13 cellular contexts compared by ENCODE assay signal in the genomic region with DNA sequence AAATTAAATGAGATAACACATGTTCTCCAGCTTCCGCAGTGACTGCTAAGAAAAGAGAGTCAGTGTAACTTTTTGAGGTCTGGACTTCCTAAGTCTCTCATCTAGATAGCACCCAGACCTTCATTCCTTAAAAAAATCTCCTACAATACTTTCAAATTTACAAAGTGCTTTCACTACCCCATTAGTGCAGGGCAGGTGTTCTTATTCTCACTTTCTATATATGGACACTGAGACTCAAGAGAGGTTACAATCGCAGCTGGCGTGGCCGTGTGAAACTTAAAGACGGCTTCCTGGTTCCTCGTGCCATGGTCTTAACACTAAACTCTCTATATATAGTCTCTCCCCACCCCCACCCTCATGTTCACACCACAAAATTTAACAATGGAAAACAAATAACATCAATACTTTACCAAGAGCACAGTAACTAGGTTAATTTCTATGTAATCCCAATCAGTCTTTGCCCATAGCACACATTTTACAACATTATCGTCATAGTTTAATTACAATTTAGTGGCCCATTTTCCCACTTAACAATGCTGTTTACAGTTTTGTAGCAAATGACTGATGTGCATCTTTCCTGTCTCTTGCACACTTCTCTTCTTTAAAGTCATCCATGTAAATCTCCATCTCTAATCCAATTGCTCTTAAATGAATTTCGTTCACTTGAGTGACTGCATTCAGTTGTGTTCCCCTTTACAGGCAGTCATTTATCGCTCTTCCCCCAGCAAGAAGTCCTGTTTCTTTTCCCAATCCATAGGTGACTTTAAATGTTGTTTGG.
DNase-seq lines count a peak whose midpoint lies in the region; ATAC-seq and TF ChIP-seq lines count a peak whose summit lies in the region.
"Had no signal": no experiment of that assay in that cellular context is flagged by ENCODE, and none has a peak within 500 bp of the region (broad histone marks: within the 10 kb centered on the region; RNA-seq: fewer than 3 reads in every experiment).

No MANE protein-coding gene starts in this region.

- no peak overlapping the region for H3K27ac Mint-ChIP-seq in stimulated activated effector memory CD8-positive, alpha-beta T cell treated with anti-CD3 and anti-CD28 coated beads, Interleukin-12 subunit alpha, Interleukin-12 subunit beta, amount 100 ng/mL, for 72 hours
- H3K27ac Mint-ChIP-seq in endodermal cell, result no peak overlapping the region

- peak overlapping the region; percentile 37; the same call in 1 of the 2 replicates for H3K4me2 ChIP-seq in SK-N-SH
- peak overlapping the region; percentile 53 for H3K4me2 ChIP-seq in KMS-11

- no peaks in the 10 kb centered on the region for H3K9me3 Mint-ChIP-seq in stimulated activated effector memory CD8-positive, alpha-beta T cell treated with anti-CD3 and anti-CD28 coated beads, Interleukin-12 subunit alpha, Interleukin-12 subunit beta, amount 100 ng/mL, for 72 hours
- H3K9me3 Mint-ChIP-seq in endodermal cell, result no peaks in the 10 kb centered on the region
- H3K9me3 Mint-ChIP-seq: naive thymus-derived CD8-positive, alpha-beta T cell had no signal

- no peaks in the 10 kb centered on the region for H3K36me3 Mint-ChIP-seq in stimulated activated effector memory CD8-positive, alpha-beta T cell treated with anti-CD3 and anti-CD28 coated beads, Interleukin-12 subunit alpha, Interleukin-12 subunit beta, amount 100 ng/mL, for 72 hours
- no peaks in the 10 kb centered on the region for H3K36me3 Mint-ChIP-seq in endodermal cell (ENCODE audit: low read depth)
- H3K36me3 Mint-ChIP-seq: naive thymus-derived CD8-positive, alpha-beta T cell had no signal

- H3K79me2 ChIP-seq in SK-N-SH (ENCODE audit: insufficient read depth) (no peaks in the 10 kb centered on the region), KMS-11 (ENCODE audit: insufficient read depth, low read depth) (no peaks in the 10 kb centered on the region)

- POLR2A ChIA-PET in SK-N-SH (lab: Yijun Ruan, JAX), result no interaction called here

- H3K4me3 ChIP-seq in SK-N-SH (ENCODE audit: low read depth in 2 of 2, low read length in 1 of 2) (no peak overlapping the region), KMS-11 (IDR thresholded peaks at IDR 0.05; ENCODE audit: insufficient read depth, low read depth, low read length) (no peak overlapping the region), endodermal cell (ENCODE audit: low read length) (no peak overlapping the region)
- H3K4me3 ChIP-seq: gastrocnemius medialis had no signal

- CTCF ChIA-PET in SK-N-SH (lab: Yijun Ruan, JAX), result no interaction called here

- TF ChIP-seq CTCF in SK-N-SH (IDR thresholded peaks at IDR 0.05) (no peak), KMS-11 (conservative IDR thresholded peaks at IDR 0.05; ENCODE audit: low read depth, low read length) (no peak), endodermal cell (conservative IDR thresholded peaks at IDR 0.05) (no peak)

- TF ChIP-seq EP300 in SK-N-SH (IDR thresholded peaks at IDR 0.05; ENCODE audit: borderline replicate concordance in 1 of 2, low read depth in 1 of 2, low read length in 1 of 2), result no peak

- H3K4me1 ChIP-seq in SK-N-SH (ENCODE audit: control insufficient read depth in 1 of 2, insufficient read depth in 2 of 2, low read depth in 1 of 2, low read length in 1 of 2) (no peaks in the 10 kb centered on the region), KMS-11 (ENCODE audit: low read depth, poor library complexity, severe bottlenecking) (peaks cover 35% of the 10 kb centered on the region), endodermal cell (ENCODE audit: control insufficient read depth, insufficient read depth, low read length) (no peaks in the 10 kb centered on the region)
- H3K4me1 ChIP-seq: gastrocnemius medialis had no signal

- H3K36me3 ChIP-seq in SK-N-SH (replicated peaks in 1 of 2; ENCODE audit: control insufficient read depth in 1 of 2, insufficient read depth in 2 of 2, low read length in 1 of 2), result no peaks in the 10 kb centered on the region
- no peaks in the 10 kb centered on the region for H3K36me3 ChIP-seq in KMS-11 (ENCODE audit: insufficient read depth)
- no peaks in the 10 kb centered on the region for H3K36me3 ChIP-seq in endodermal cell (ENCODE audit: control insufficient read depth, insufficient read depth, low read length)
- H3K36me3 ChIP-seq: gastrocnemius medialis, WERI-Rb-1 had no signal

- H3K27ac ChIP-seq in SK-N-SH (ENCODE audit: low read depth in 2 of 2, low read length in 1 of 2) (0 out of 4 replicates have a peak overlapping the region, but pooled peaks of 1 of the 2 experiments have one; percentile 41), KMS-11 (peak overlapping the region; percentile 10; the same call in 1 of the 2 replicates), endodermal cell (ENCODE audit: low read depth, low read length) (no peak overlapping the region)
- H3K27ac ChIP-seq: 22Rv1, gastrocnemius medialis, WERI-Rb-1 had no signal

- no peak for TF ChIP-seq RAD21 in SK-N-SH (IDR thresholded peaks at IDR 0.05; ENCODE audit: low read length)

- peaks cover 9% of the 10 kb centered on the region for H3F3A ChIP-seq in SK-N-SH (replicated peaks; ENCODE audit: insufficient read depth)

- H3K27me3 ChIP-seq in SK-N-SH (ENCODE audit: insufficient read depth) (no peaks in the 10 kb centered on the region), KMS-11 (ENCODE audit: insufficient read depth, low read depth) (peaks cover 10% of the 10 kb centered on the region; the same call in 1 of the 2 replicates), endodermal cell (ENCODE audit: control insufficient read depth, insufficient read depth, low read length, poor library complexity, severe bottlenecking) (no peaks in the 10 kb centered on the region)
- H3K27me3 ChIP-seq: gastrocnemius medialis had no signal

- no peaks in the 10 kb centered on the region for H3K27me3 Mint-ChIP-seq in endodermal cell (ENCODE audit: insufficient read depth)

- H2AFZ ChIP-seq in SK-N-SH (ENCODE audit: low read depth) (0 out of 2 replicates have a peak overlapping the region, but pooled peaks have one; percentile 46), KMS-11 (ENCODE audit: low read depth) (peak overlapping the region; percentile 9; the same call in 1 of the 2 replicates)

- no peak for DNase-seq in SK-N-SH
- DNase-seq in stimulated activated effector memory CD8-positive, alpha-beta T cell treated with anti-CD3 and anti-CD28 coated beads, Interleukin-12 subunit alpha, Interleukin-12 subunit beta, amount 100 ng/mL, for 72 hours (ENCODE audit: low spot score in 2 of 2), result no peak
- DNase-seq in activated T-cell treated with anti-CD3 and anti-CD28 coated beads, Interleukin-2, amount 50 U/mL, for 1 hour, result no peak
- no peak for DNase-seq in endodermal cell
- no peak for DNase-seq in NK-92 (lab: John Stamatoyannopoulos, UW; ENCODE audit: unreplicated experiment)
- DNase-seq: gastrocnemius medialis; naive thymus-derived CD8-positive, alpha-beta T cell; NCI-H2029; WERI-Rb-1 had no signal

- 94% methylated on average over 9 of the region's 9 CpGs for WGBS in SK-N-SH (ENCODE audit: low lambda C conversion rate)
- WGBS in endodermal cell (ENCODE audit: insufficient coverage in 1 of 2, insufficient read length in 1 of 2), 2 experiments, result 92 to 94% methylated on average over 9 of the region's 9 CpGs

- ATAC-seq in SK-N-SH treated with all-trans-retinoic acid at 6 μM for 48 hours (no peak), HG02763 (IDR thresholded peaks at IDR 0.05; ENCODE audit: unreplicated experiment) (peak; percentile 79)
- peak; percentile 25 for ATAC-seq in stimulated activated effector memory CD8-positive, alpha-beta T cell treated with anti-CD3 and anti-CD28 coated beads, Interleukin-12 subunit alpha, Interleukin-12 subunit beta, amount 100 ng/mL, for 72 hours
- ATAC-seq: gastrocnemius medialis had no signal

- H3K9ac ChIP-seq in SK-N-SH (no peak overlapping the region), KMS-11 (no peak overlapping the region), endodermal cell (ENCODE audit: extremely low read depth, low read length, poor library complexity, severe bottlenecking) (no peak overlapping the region)

- H3K4me3 Mint-ChIP-seq in stimulated activated effector memory CD8-positive, alpha-beta T cell treated with anti-CD3 and anti-CD28 coated beads, Interleukin-12 subunit alpha, Interleukin-12 subunit beta, amount 100 ng/mL, for 72 hours, result no peak overlapping the region
- no peak overlapping the region for H3K4me3 Mint-ChIP-seq in endodermal cell

- H3K9me3 ChIP-seq in SK-N-SH (no peaks in the 10 kb centered on the region), endodermal cell (ENCODE audit: control insufficient read depth, low read length) (no peaks in the 10 kb centered on the region)
- H3K9me3 ChIP-seq: gastrocnemius medialis had no signal

- H3K4me1 Mint-ChIP-seq in stimulated activated effector memory CD8-positive, alpha-beta T cell treated with anti-CD3 and anti-CD28 coated beads, Interleukin-12 subunit alpha, Interleukin-12 subunit beta, amount 100 ng/mL, for 72 hours, result peaks cover 30% of the 10 kb centered on the region
- H3K4me1 Mint-ChIP-seq in endodermal cell, result peaks cover 9% of the 10 kb centered on the region

- H3K9me2 ChIP-seq in SK-N-SH, result no peaks in the 10 kb centered on the region

- H4K20me1 ChIP-seq in SK-N-SH (ENCODE audit: insufficient read depth) (no peaks in the 10 kb centered on the region), KMS-11 (ENCODE audit: insufficient read depth) (no peaks in the 10 kb centered on the region)

TF ChIP-seq in SK-N-SH, 30 proteins besides CTCF, POLR2A, EP300 and RAD21 (continues in another document):
- TF ChIP-seq MXI1 (IDR thresholded peaks at IDR 0.05; ENCODE audit: low read depth, low read length), result no peak
- no peak for TF ChIP-seq GATA2 (CRISPR knock-in tag; IDR thresholded peaks at IDR 0.05)
- TF ChIP-seq, protein P1, sequence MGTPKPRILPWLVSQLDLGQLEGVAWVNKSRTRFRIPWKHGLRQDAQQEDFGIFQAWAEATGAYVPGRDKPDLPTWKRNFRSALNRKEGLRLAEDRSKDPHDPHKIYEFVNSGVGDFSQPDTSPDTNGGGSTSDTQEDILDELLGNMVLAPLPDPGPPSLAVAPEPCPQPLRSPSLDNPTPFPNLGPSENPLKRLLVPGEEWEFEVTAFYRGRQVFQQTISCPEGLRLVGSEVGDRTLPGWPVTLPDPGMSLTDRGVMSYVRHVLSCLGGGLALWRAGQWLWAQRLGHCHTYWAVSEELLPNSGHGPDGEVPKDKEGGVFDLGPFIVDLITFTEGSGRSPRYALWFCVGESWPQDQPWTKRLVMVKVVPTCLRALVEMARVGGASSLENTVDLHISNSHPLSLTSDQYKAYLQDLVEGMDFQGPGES (IDR thresholded peaks at IDR 0.05; ENCODE audit: low read depth, low read length), result no peak

TF ChIP-seq in SK-N-SH treated with all-trans-retinoic acid at 6 μM for 48 hours, 23 proteins besides CTCF, POLR2A, EP300 and RAD21 (continues in another document):
- TF ChIP-seq ISL1 (CRISPR knock-in tag; IDR thresholded peaks at IDR 0.05) (no peak), GLIS3 (CRISPR knock-in tag; IDR thresholded peaks at IDR 0.05) (no peak), ZNF8 (CRISPR knock-in tag; IDR thresholded peaks at IDR 0.05) (no peak)
